Comparison of ENCODE assay signal across 14 cellular contexts in the genomic region with DNA sequence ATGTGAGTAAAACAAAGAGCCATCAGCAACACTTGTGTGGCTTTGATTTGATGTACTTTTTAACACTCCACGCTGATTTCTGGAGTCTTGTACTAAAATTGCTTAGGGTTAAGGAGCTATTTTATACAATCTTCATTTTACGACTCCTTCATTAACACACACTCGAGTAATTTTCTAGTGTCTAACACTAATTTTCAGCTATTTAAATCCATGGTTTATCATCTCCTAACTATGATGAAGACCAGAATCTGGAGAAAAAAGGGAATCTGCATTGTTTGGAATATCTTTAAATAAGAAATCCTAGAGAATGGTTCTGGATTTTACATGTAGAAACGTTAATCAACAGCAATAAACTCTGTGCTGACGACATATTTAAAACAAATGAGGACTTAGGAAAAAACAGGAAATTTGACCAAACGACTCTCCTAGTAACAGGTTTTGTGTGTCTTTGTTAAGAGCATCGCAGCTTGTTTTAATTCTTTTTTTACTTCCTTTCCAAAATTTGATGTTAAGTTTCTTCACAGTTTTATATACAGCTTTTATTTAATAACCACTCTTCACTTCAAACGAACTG.
A peak's percentile ranks its signal among the peaks of the same experiment; 100 is the strongest.
DNase-seq lines count a peak whose midpoint lies in the region; ATAC-seq and TF ChIP-seq lines count a peak whose summit lies in the region.
"Had no signal": no experiment of that assay in that cellular context is flagged by ENCODE, and none has a peak within 500 bp of the region (broad histone marks: within the 10 kb centered on the region; RNA-seq: fewer than 3 reads in every experiment).

No MANE protein-coding gene starts in this region.

- H3K9ac ChIP-seq in iPS-20b (ENCODE audit: low read depth, low read length): peak overlapping the region; percentile 25; the same call in 1 of the 2 replicates

- H3K27me3 ChIP-seq in A673 (replicated peaks; ENCODE audit: insufficient read depth, low read depth, low read length, poor library complexity) (no peaks in the 10 kb centered on the region), iPS-20b (ENCODE audit: insufficient read depth, low read length) (no peaks in the 10 kb centered on the region), psoas muscle (ENCODE audit: insufficient read depth in 3 of 3, low read length in 2 of 3) (no peaks in the 10 kb centered on the region)

- no TSS peak for BruUV-seq in A673 (replicated peaks; lab: Mats Ljungman, UMichigan)

- WGBS in psoas muscle, 3 donors: 31 to 50% (median 36%) methylated on average over 8 of the region's 8 CpGs

- POLR2A ChIA-PET in A673 (lab: Charles Lee; ENCODE audit: low non-redundant PET): no interaction called here
- POLR2A ChIA-PET in WTC11 (lab: Charles Lee): no interaction called here

- CTCF ChIA-PET in A673 (lab: Charles Lee) (no interaction called here), WTC11 (lab: Charles Lee) (interaction anchor here (1.2 kb wide), 1 partner anchor 180 kb away, joined by 3 read pairs; no protein-coding TSS in a partner anchor)

- H3K36me3 ChIP-seq in A673 (ENCODE audit: insufficient read depth, low read length, poor library complexity, severe bottlenecking) (no peaks in the 10 kb centered on the region), iPS-20b (ENCODE audit: insufficient read depth, low read depth, low read length) (no peaks in the 10 kb centered on the region), psoas muscle (ENCODE audit: insufficient read depth in 1 of 2, low read depth in 1 of 2) (no peaks in the 10 kb centered on the region)

- no peak for TF ChIP-seq CTCF in A673 (conservative IDR thresholded peaks at IDR 0.05; ENCODE audit: low read depth, low read length)
- TF ChIP-seq CTCF in WTC11 (IDR thresholded peaks at IDR 0.05): no peak
- no peak for TF ChIP-seq CTCF in psoas muscle (IDR thresholded peaks at IDR 0.05)

- H3K4me3 Mint-ChIP-seq in WTC11: no peak overlapping the region

- H3K9me3 ChIP-seq in A673 (ENCODE audit: low read depth, low read length, poor library complexity, severe bottlenecking) (no peaks in the 10 kb centered on the region), iPS-20b (ENCODE audit: insufficient read depth, low read depth, low read length) (no peaks in the 10 kb centered on the region), psoas muscle (no peaks in the 10 kb centered on the region)

- H3K4me1 Mint-ChIP-seq in WTC11: peaks cover 31% of the 10 kb centered on the region

- ATAC-seq in WTC11 (no peak), psoas muscle (no peak), GM21526 (IDR thresholded peaks at IDR 0.05; ENCODE audit: low FRiP score, unreplicated experiment) (no peak), GM19467 (IDR thresholded peaks at IDR 0.05; ENCODE audit: unreplicated experiment) (no peak)
- ATAC-seq: activated naive CD4-positive, alpha-beta T cell treated with anti-CD3 and anti-CD28 coated beads, Interleukin-2, amount 50 U/mL, for 72 hours had no signal

- DNase-seq in A673 (ENCODE audit: low spot score) (no peak), WTC11 (ENCODE audit: low spot score) (no peak), psoas muscle (no peak), D341Med (ENCODE audit: low spot score) (no peak), OCI-M1 (lab: John Stamatoyannopoulos, UW) (no peak)
- DNase-seq: DND-41, head of caudate nucleus, mammary epithelial cell, NCI-H510A, small intestine had no signal

- H3K27ac ChIP-seq in A673 (ENCODE audit: low read depth, low read length, poor library complexity, severe bottlenecking) (peak overlapping the region; percentile 95), iPS-20b (ENCODE audit: low read length) (no peak overlapping the region), psoas muscle (peak overlapping the region; percentile 93)

- H3K4me3 ChIP-seq in A673 (ENCODE audit: low read depth, low read length, poor library complexity, severe bottlenecking) (peak overlapping the region; percentile 39), iPS-20b (ENCODE audit: low read length) (no peak overlapping the region), psoas muscle (peak overlapping the region; percentile 32)

- peak overlapping the region; percentile 25; the same call in 1 of the 2 replicates for H3K27ac Mint-ChIP-seq in WTC11
- H3K27ac Mint-ChIP-seq: activated naive CD4-positive, alpha-beta T cell treated with anti-CD3 and anti-CD28 coated beads, Interleukin-2, amount 50 U/mL, for 72 hours had no signal

- H3K4me1 ChIP-seq in A673 (ENCODE audit: insufficient read depth, low read length, poor library complexity, severe bottlenecking) (peaks cover 62% of the 10 kb centered on the region), iPS-20b (ENCODE audit: insufficient read depth, low read length) (peaks cover 12% of the 10 kb centered on the region), psoas muscle (peaks cover 74% of the 10 kb centered on the region)

- no peaks in the 10 kb centered on the region for H3K27me3 Mint-ChIP-seq in WTC11 (ENCODE audit: low read depth)

- H3K9me3 Mint-ChIP-seq in WTC11: no peaks in the 10 kb centered on the region
- H3K9me3 Mint-ChIP-seq: activated naive CD4-positive, alpha-beta T cell treated with anti-CD3 and anti-CD28 coated beads, Interleukin-2, amount 50 U/mL, for 72 hours had no signal

- H3K36me3 Mint-ChIP-seq in WTC11: no peaks in the 10 kb centered on the region
- H3K36me3 Mint-ChIP-seq: activated naive CD4-positive, alpha-beta T cell treated with anti-CD3 and anti-CD28 coated beads, Interleukin-2, amount 50 U/mL, for 72 hours had no signal

- intact Hi-C loops in A673 (cut with micrococcal nuclease; ENCODE audit: unreplicated experiment): loop anchor here (5.0 kb wide), 1 partner anchor 142 kb away; no protein-coding TSS in a partner anchor
- intact Hi-C loops in psoas muscle (cut with DNase I): loop anchor here (5.0 kb wide), 3 partner anchors 38 to 142 kb away; no protein-coding TSS in a partner anchor

TF ChIP-seq in WTC11, 78 proteins besides CTCF, POLR2A, EP300 and RAD21 (continues in another document):
- TF ChIP-seq FOXK1 (CRISPR knock-in tag; IDR thresholded peaks at IDR 0.05) (no peak), HMGA2 (CRISPR knock-in tag; IDR thresholded peaks at IDR 0.05) (no peak), ATF1 (CRISPR knock-in tag; IDR thresholded peaks at IDR 0.05) (no peak), SMAD3 (CRISPR knock-in tag; IDR thresholded peaks at IDR 0.05; ENCODE audit: borderline replicate concordance) (no peak), ESRRA (CRISPR knock-in tag; IDR thresholded peaks at IDR 0.05; ENCODE audit: borderline replicate concordance) (no peak), ZNF138 (CRISPR knock-in tag; conservative IDR thresholded peaks at IDR 0.05) (no peak), ZNF396 (CRISPR knock-in tag; IDR thresholded peaks at IDR 0.05; ENCODE audit: borderline replicate concordance) (no peak), JAZF1 (CRISPR knock-in tag; IDR thresholded peaks at IDR 0.05) (no peak), ZNF121 (CRISPR knock-in tag; IDR thresholded peaks at IDR 0.05) (no peak), FOXJ3 (CRISPR knock-in tag; IDR thresholded peaks at IDR 0.05; ENCODE audit: borderline replicate concordance) (no peak), ZBTB21 (CRISPR knock-in tag; IDR thresholded peaks at IDR 0.05; ENCODE audit: borderline replicate concordance) (no peak), TEAD1 (CRISPR knock-in tag; IDR thresholded peaks at IDR 0.05) (no peak), ZNF232 (CRISPR knock-in tag; IDR thresholded peaks at IDR 0.05) (no peak), OVOL2 (CRISPR knock-in tag; IDR thresholded peaks at IDR 0.05; ENCODE audit: borderline replicate concordance) (no peak)
- TF ChIP-seq, protein P1, sequence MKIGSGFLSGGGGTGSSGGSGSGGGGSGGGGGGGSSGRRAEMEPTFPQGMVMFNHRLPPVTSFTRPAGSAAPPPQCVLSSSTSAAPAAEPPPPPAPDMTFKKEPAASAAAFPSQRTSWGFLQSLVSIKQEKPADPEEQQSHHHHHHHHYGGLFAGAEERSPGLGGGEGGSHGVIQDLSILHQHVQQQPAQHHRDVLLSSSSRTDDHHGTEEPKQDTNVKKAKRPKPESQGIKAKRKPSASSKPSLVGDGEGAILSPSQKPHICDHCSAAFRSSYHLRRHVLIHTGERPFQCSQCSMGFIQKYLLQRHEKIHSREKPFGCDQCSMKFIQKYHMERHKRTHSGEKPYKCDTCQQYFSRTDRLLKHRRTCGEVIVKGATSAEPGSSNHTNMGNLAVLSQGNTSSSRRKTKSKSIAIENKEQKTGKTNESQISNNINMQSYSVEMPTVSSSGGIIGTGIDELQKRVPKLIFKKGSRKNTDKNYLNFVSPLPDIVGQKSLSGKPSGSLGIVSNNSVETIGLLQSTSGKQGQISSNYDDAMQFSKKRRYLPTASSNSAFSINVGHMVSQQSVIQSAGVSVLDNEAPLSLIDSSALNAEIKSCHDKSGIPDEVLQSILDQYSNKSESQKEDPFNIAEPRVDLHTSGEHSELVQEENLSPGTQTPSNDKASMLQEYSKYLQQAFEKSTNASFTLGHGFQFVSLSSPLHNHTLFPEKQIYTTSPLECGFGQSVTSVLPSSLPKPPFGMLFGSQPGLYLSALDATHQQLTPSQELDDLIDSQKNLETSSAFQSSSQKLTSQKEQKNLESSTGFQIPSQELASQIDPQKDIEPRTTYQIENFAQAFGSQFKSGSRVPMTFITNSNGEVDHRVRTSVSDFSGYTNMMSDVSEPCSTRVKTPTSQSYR (CRISPR knock-in tag; IDR thresholded peaks at IDR 0.05): no peak
- TF ChIP-seq, protein P2, sequence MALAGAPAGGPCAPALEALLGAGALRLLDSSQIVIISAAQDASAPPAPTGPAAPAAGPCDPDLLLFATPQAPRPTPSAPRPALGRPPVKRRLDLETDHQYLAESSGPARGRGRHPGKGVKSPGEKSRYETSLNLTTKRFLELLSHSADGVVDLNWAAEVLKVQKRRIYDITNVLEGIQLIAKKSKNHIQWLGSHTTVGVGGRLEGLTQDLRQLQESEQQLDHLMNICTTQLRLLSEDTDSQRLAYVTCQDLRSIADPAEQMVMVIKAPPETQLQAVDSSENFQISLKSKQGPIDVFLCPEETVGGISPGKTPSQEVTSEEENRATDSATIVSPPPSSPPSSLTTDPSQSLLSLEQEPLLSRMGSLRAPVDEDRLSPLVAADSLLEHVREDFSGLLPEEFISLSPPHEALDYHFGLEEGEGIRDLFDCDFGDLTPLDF (CRISPR knock-in tag; IDR thresholded peaks at IDR 0.05): no peak
- TF ChIP-seq, protein P3, sequence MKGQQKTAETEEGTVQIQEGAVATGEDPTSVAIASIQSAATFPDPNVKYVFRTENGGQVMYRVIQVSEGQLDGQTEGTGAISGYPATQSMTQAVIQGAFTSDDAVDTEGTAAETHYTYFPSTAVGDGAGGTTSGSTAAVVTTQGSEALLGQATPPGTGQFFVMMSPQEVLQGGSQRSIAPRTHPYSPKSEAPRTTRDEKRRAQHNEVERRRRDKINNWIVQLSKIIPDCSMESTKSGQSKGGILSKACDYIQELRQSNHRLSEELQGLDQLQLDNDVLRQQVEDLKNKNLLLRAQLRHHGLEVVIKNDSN (CRISPR knock-in tag; IDR thresholded peaks at IDR 0.05): no peak
